11 cellular contexts compared by ENCODE assay signal in genomic region chr9:70229579-70229978, GRCh38. TPM values are rescaled to one million over a fixed set of nuclear protein-coding genes. Genes with fewer than 3 reads are reported as not detected.
A peak's percentile ranks its signal among the peaks of the same experiment; 100 is the strongest.
DNase-seq lines count a peak whose midpoint lies in the region; ATAC-seq, FAIRE-seq and TF ChIP-seq lines count a peak whose summit lies in the region.
"Had no signal": no experiment of that assay in that cellular context is flagged by ENCODE, and none has a peak within 500 bp of the region (broad histone marks: within the 10 kb centered on the region; RNA-seq: fewer than 3 reads in every experiment).

No MANE protein-coding gene starts in this region.

- H3K9ac ChIP-seq in Loucy (ENCODE audit: low read depth, low read length, poor library complexity, severe bottlenecking): no peak overlapping the region

- peaks cover 3 to 7% of the 10 kb centered on the region in 2 donors for H3K27me3 Mint-ChIP-seq in T-cell

- POLR2A ChIA-PET in BJ (lab: Charles Lee): interaction anchor here (0.7 kb wide), 1 partner anchor 129 kb away, joined by 3 read pairs; no protein-coding TSS in a partner anchor
- POLR2A ChIA-PET in T-cell (lab: Charles Lee): no interaction called here

- CTCF ChIA-PET in BJ (lab: Yijun Ruan, JAX) (interaction anchor here (0.6 to 4.1 kb wide), 14 partner anchors 11 to 808 kb away, joined by 3 to 30 read pairs (median 4); no protein-coding TSS in a partner anchor), T-cell (lab: Charles Lee) (no interaction called here)

- no peaks in the 10 kb centered on the region for H3K36me3 ChIP-seq in BJ (ENCODE audit: control insufficient read depth, insufficient read depth, low read length)
- H3K36me3 ChIP-seq in Loucy (ENCODE audit: insufficient read depth, low read length): no peaks in the 10 kb centered on the region

- no peaks in the 10 kb centered on the region for H3K9me2 ChIP-seq in Loucy (replicated peaks; ENCODE audit: low read depth, low read length)

- in situ Hi-C loops in astrocyte of the cerebellum (cut with HindIII; ENCODE audit: low sequenced_read_pairs): no loop called here

- no peak overlapping the region for H3K27ac Mint-ChIP-seq in T-cell

- H3K4me2 ChIP-seq in Loucy (ENCODE audit: low read depth, low read length, poor library complexity, severe bottlenecking): no peak overlapping the region

- no peak for ATAC-seq in GM21576 (IDR thresholded peaks at IDR 0.05; ENCODE audit: unreplicated experiment)
- no peak for ATAC-seq in T-cell (replicated peaks in 1 of 4)
- no peak for ATAC-seq in GM18868 (IDR thresholded peaks at IDR 0.05; ENCODE audit: unreplicated experiment)

- no peaks in the 10 kb centered on the region for H3K9me3 ChIP-seq in Loucy (ENCODE audit: insufficient read depth, low read depth, low read length)

- no peaks in the 10 kb centered on the region for H3K4me1 ChIP-seq in Loucy (ENCODE audit: insufficient read depth, low read length, poor library complexity, severe bottlenecking)

- H3K9me3 Mint-ChIP-seq in T-cell: no peaks in the 10 kb centered on the region

- H3K4me1 Mint-ChIP-seq in T-cell: no peaks in the 10 kb centered on the region

- peaks cover 5% of the 10 kb centered on the region for H3K36me3 Mint-ChIP-seq in T-cell

- no peak overlapping the region for H2AFZ ChIP-seq in Loucy (ENCODE audit: low read length)

- H3K79me2 ChIP-seq in Loucy (ENCODE audit: insufficient read depth, low read length): no peaks in the 10 kb centered on the region

- TF ChIP-seq CTCF in BJ (IDR thresholded peaks at IDR 0.05; ENCODE audit: insufficient read depth, low read depth, low read length): peak; percentile 42
- peak; percentile 59 for TF ChIP-seq CTCF in Loucy (conservative IDR thresholded peaks at IDR 0.05; ENCODE audit: low read length)
- no peak for TF ChIP-seq CTCF in astrocyte of the cerebellum (IDR thresholded peaks at IDR 0.05; ENCODE audit: low read depth, low read length, missing control alignments)

- no peak for FAIRE-seq in GM19239 (lab: Jason Lieb, UNC)
- FAIRE-seq: GM12891, TTC549 had no signal

- no peaks in the 10 kb centered on the region for H3K27me3 ChIP-seq in BJ (ENCODE audit: control insufficient read depth, insufficient read depth, low read length)
- no peaks in the 10 kb centered on the region for H3K27me3 ChIP-seq in Loucy (ENCODE audit: insufficient read depth, low read length, poor library complexity, severe bottlenecking)

- no peaks in the 10 kb centered on the region for H4K20me1 ChIP-seq in Loucy (ENCODE audit: insufficient read depth, low read length, poor library complexity, severe bottlenecking)

- H3K4me3 Mint-ChIP-seq in T-cell: no peak overlapping the region

- H3K4me3 ChIP-seq in BJ (ENCODE audit: low read depth, low read length): no peak overlapping the region
- no peak overlapping the region for H3K4me3 ChIP-seq in Loucy (ENCODE audit: low read length, poor library complexity, severe bottlenecking)
- no peak overlapping the region for H3K4me3 ChIP-seq in astrocyte of the cerebellum (ENCODE audit: low read depth, low read length)
- H3K4me3 ChIP-seq: skin epidermis had no signal

- no peaks in the 10 kb centered on the region for H3F3A ChIP-seq in Loucy (ENCODE audit: low read depth)

- DNase-seq in BJ (ENCODE audit: low read depth) (no peak), astrocyte of the cerebellum (ENCODE audit: low read depth) (peak; percentile 11), left kidney (ENCODE audit: low read depth, low spot score) (peak; percentile 13), T-cell (no peak), GM19239 (ENCODE audit: insufficient read length, low spot score) (no peak)

RNA-seq across cellular contexts. Expression of gene SMC5, which starts 29.2 kb away (rescaled TPM):
- 7.9 and 15.0 TPM in 2 replicates for polyA plus RNA-seq in BJ (2011; rRNA removed)
- 7.2 and 7.8 TPM in 2 replicates for polyA minus RNA-seq in BJ (2011; rRNA and poly(A)+ RNA removed)
- 10 to 100 TPM; 31.6 to 35.5 (median 34.5) TPM for total RNA-seq in T-cell

Comparison
In these comparisons a context has a peak if more than half of its experiments do, and no peak if none do; other contexts are left out.
1. DNase-seq: peak in astrocyte of the cerebellum (single experiment) and left kidney (single experiment); none in BJ (single experiment), T-cell (0 of 34) and GM19239 (single experiment).